Comparison of ENCODE assay signal across 9 cellular contexts in the genomic region with DNA sequence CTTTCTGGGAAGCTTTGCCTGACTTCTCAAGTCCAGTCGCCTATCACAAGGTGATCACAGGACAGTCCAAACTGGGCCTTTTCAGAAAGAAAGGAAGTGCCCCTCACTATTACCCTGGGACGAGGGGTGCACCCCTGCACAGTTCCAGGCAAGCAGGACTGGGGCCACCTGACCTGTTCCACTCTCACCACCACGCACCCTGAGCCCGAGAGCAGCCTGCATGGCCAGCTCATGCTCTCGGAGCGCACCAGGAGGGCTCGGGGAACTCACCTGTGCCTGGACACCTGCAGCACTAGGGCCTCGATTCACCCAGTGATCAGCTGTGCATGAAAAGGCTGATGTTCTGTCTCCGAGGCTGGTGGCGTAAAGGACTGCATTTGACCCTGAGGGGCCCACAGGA. TPM values are rescaled to one million over a fixed set of nuclear protein-coding genes. Genes with fewer than 3 reads are reported as not detected.
"Had no signal": no experiment of that assay in that cellular context is flagged by ENCODE, and none has a peak within 500 bp of the region (broad histone marks: within the 10 kb centered on the region; RNA-seq: fewer than 3 reads in every experiment).

No MANE protein-coding gene starts in this region.

- H3K4me1 ChIP-seq: HAP-1 had no signal

- H3K9ac ChIP-seq: GM23248 had no signal

- H3K4me3 Mint-ChIP-seq: H9, HFFc6 had no signal

- H3K4me3 ChIP-seq: GM23248, HAP-1 had no signal

- FAIRE-seq: H54 had no signal

- H3K27ac Mint-ChIP-seq: HFFc6 had no signal

- DNase-seq: GM23248, GOT3, H7, H9, HCEC 1CT, HFFc6 had no signal

- H3K36me3 ChIP-seq: HAP-1 had no signal

- H3K9me3 Mint-ChIP-seq: H9, HFFc6 had no signal

- H3K27ac ChIP-seq: GM23248 had no signal

- H2AFZ ChIP-seq: GM23248 had no signal

- H3K9me3 ChIP-seq: HAP-1 had no signal

RNA-seq across cellular contexts. Expression of a gene that starts 12.8 kb away (rescaled TPM):
- total RNA-seq: GM23248, HFFc6 had no signal
- polyA plus RNA-seq: GM23248 had no signal

RNA-seq across cellular contexts. Expression of a gene that starts 31.3 kb away (rescaled TPM):
- total RNA-seq: GM23248, H4, H7, H9, HFFc6 had no signal
- polyA plus RNA-seq: GM23248 had no signal
